11 cellular contexts compared by ENCODE assay signal in the genomic region with DNA sequence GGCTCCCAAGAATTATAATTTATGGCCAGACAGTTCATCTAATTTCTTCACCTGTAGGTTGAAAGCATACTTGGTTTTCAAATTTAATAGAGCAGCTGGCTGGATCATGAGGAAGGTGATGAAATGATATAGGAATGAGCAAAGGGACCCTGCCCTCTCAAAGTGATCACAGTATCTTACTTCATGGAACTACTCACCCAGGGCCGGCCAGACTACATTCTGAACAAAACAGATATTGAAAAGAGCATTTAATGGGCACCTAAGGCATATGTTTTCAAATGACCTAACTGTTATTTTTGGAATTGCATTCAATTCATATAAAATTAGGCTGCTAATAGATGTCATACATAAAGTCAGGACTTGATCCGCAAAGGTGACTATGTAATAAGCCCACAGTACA.
"Had no signal": no experiment of that assay in that cellular context is flagged by ENCODE, and none has a peak within 500 bp of the region (broad histone marks: within the 10 kb centered on the region; RNA-seq: fewer than 3 reads in every experiment).

No MANE protein-coding gene starts in this region.

- H3K27me3 ChIP-seq: spleen, upper lobe of right lung had no signal

- ATAC-seq: stimulated activated naive B cell treated with anti-CD40 and anti-IgM and Interleukin-4, amounts not matched to agents 10 μg/mL and 1 μg/mL and 100 μg/mL, for 72 hours; upper lobe of right lung had no signal

- H3K4me1 ChIP-seq: upper lobe of right lung had no signal

- H2AFZ ChIP-seq: parathyroid adenoma had no signal

- H3K36me3 ChIP-seq: spleen, upper lobe of right lung had no signal

- H3K4me3 ChIP-seq: spleen, upper lobe of right lung had no signal

- H3K9me3 ChIP-seq: upper lobe of right lung had no signal

- DNase-seq: activated naive CD4-positive, alpha-beta T cell treated with anti-CD3 and anti-CD28 coated beads, Interleukin-2, amount 50 U/mL, for 16 hours; activated T-cell treated with anti-CD3 and anti-CD28 coated beads, Interleukin-2, amount 50 U/mL, for 1 hour; amniotic stem cell; islet precursor cell; retina; spleen; stimulated activated CD4-positive, alpha-beta T cell treated with anti-CD3 and anti-CD28 coated beads, Interleukin-1b, Interleukin-23, amount 100 ng/mL, for 48 hours; stimulated activated naive B cell treated with anti-CD40 and anti-IgM and Interleukin-4, amounts not matched to agents 10 μg/mL and 1 μg/mL and 100 μg/mL, for 72 hours; T-helper 2 cell; upper lobe of right lung had no signal

- H3K27ac ChIP-seq: parathyroid adenoma, spleen, upper lobe of right lung had no signal
